Comparison of ENCODE assay signal across 1 cellular context in the genomic region with DNA sequence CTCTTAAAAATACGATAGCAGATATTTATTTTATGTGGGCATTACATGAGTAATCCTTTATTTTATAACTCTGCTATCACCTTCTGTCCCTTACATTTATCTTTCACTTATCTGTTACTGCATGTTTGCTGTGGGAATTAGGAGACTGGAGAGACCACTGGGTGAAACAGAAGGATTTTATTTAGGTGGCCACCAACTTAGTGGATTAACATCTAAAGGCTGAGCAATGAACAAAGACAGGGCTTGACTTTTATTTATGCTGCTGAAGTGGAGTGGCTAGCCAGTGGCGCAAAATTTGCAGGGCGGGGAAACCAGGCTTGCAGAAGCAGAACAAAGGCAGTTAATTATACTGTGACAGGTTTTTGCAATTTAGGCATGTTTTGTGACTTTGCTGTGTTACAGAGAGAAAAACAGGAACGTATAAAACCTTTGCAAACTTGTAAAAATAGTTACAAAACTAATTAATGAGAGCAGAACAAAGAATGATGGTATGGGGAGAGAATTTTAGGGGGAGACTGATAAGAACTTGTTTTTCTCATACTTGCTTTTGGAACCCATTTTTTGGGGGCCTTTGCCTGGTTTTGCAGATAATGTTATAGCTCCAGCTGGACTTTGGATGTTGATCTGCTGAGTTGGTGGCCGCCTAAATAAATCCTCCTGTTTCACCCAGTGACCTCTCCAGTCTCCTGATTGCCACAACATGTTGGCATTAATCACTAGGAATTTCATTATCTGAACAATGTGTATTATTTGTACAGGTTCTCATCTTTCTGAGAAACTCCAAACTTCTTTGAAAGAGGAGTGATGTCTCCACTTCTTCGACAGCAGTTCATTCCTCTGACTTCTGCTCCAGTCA.
A peak's percentile ranks its signal among the peaks of the same experiment; 100 is the strongest.
TF ChIP-seq lines count a peak whose summit lies in the region.

No MANE protein-coding gene starts in this region.

TF ChIP-seq in HepG2, 621 proteins besides CTCF, POLR2A, EP300 and RAD21 (continued from another document):
- TF ChIP-seq, protein P1, sequence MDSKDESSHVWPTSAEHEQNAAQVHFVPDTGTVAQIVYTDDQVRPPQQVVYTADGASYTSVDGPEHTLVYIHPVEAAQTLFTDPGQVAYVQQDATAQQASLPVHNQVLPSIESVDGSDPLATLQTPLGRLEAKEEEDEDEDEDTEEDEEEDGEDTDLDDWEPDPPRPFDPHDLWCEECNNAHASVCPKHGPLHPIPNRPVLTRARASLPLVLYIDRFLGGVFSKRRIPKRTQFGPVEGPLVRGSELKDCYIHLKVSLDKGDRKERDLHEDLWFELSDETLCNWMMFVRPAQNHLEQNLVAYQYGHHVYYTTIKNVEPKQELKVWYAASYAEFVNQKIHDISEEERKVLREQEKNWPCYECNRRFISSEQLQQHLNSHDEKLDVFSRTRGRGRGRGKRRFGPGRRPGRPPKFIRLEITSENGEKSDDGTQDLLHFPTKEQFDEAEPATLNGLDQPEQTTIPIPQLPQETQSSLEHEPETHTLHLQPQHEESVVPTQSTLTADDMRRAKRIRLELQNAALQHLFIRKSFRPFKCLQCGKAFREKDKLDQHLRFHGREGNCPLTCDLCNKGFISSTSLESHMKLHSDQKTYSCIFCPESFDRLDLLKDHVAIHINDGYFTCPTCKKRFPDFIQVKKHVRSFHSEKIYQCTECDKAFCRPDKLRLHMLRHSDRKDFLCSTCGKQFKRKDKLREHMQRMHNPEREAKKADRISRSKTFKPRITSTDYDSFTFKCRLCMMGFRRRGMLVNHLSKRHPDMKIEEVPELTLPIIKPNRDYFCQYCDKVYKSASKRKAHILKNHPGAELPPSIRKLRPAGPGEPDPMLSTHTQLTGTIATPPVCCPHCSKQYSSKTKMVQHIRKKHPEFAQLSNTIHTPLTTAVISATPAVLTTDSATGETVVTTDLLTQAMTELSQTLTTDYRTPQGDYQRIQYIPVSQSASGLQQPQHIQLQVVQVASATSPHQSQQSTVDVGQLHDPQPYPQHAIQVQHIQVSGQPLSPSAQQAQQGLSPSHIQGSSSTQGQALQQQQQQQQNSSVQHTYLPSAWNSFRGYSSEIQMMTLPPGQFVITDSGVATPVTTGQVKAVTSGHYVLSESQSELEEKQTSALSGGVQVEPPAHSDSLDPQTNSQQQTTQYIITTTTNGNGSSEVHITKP (CRISPR knock-in tag; IDR thresholded peaks at IDR 0.05; ENCODE audit: low read depth), result no peak
- TF ChIP-seq ZMYM3 (CRISPR knock-in tag; IDR thresholded peaks at IDR 0.05) (no peak), CCAR2 (optimal IDR thresholded peaks at IDR 0.05; ENCODE audit: low read depth, low read length) (no peak), HNRNPLL (IDR thresholded peaks at IDR 0.05; ENCODE audit: low read depth, low read length, poor library complexity, severe bottlenecking) (no peak), ZNF24 (IDR thresholded peaks at IDR 0.05) (no peak), CEBPZ (IDR thresholded peaks at IDR 0.05; ENCODE audit: low read length) (0 out of 2 replicates have a peak, but pooled peaks have one; percentile 17), SETDB1 (CRISPR knock-in tag; IDR thresholded peaks at IDR 0.05; ENCODE audit: borderline replicate concordance) (peak; percentile 87; the same call in 1 of the 2 replicates), MEF2D (CRISPR knock-in tag; IDR thresholded peaks at IDR 0.05) (no peak), CBX5 (CRISPR knock-in tag; IDR thresholded peaks at IDR 0.05; ENCODE audit: borderline replicate concordance) (0 out of 2 replicates have a peak, but pooled peaks have one; percentile 46), RBAK (CRISPR knock-in tag; IDR thresholded peaks at IDR 0.05) (no peak), SP1 (IDR thresholded peaks at IDR 0.05) (no peak), SP1 (CRISPR knock-in tag; IDR thresholded peaks at IDR 0.05) (no peak), ETS1 (CRISPR knock-in tag; IDR thresholded peaks at IDR 0.05) (no peak), RBM22 (optimal IDR thresholded peaks at IDR 0.05; ENCODE audit: low read length) (no peak), KAT8 (CRISPR knock-in tag; IDR thresholded peaks at IDR 0.05) (no peak), ZNF598 (CRISPR knock-in tag; IDR thresholded peaks at IDR 0.05; ENCODE audit: borderline replicate concordance) (no peak), ZNF333 (CRISPR knock-in tag; IDR thresholded peaks at IDR 0.05; ENCODE audit: borderline replicate concordance) (no peak), SOX13 (IDR thresholded peaks at IDR 0.05) (no peak), SOX13 (CRISPR knock-in tag; conservative IDR thresholded peaks at IDR 0.05 in 1 of 2, IDR thresholded peaks at IDR 0.05 in 1 of 2) (no peak), ZNF326 (CRISPR knock-in tag; IDR thresholded peaks at IDR 0.05; ENCODE audit: borderline replicate concordance) (no peak), THAP11 (CRISPR knock-in tag; IDR thresholded peaks at IDR 0.05) (no peak)
- TF ChIP-seq, protein P2, sequence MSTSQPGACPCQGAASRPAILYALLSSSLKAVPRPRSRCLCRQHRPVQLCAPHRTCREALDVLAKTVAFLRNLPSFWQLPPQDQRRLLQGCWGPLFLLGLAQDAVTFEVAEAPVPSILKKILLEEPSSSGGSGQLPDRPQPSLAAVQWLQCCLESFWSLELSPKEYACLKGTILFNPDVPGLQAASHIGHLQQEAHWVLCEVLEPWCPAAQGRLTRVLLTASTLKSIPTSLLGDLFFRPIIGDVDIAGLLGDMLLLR (CRISPR knock-in tag; IDR thresholded peaks at IDR 0.05), result no peak
- TF ChIP-seq, protein P3, sequence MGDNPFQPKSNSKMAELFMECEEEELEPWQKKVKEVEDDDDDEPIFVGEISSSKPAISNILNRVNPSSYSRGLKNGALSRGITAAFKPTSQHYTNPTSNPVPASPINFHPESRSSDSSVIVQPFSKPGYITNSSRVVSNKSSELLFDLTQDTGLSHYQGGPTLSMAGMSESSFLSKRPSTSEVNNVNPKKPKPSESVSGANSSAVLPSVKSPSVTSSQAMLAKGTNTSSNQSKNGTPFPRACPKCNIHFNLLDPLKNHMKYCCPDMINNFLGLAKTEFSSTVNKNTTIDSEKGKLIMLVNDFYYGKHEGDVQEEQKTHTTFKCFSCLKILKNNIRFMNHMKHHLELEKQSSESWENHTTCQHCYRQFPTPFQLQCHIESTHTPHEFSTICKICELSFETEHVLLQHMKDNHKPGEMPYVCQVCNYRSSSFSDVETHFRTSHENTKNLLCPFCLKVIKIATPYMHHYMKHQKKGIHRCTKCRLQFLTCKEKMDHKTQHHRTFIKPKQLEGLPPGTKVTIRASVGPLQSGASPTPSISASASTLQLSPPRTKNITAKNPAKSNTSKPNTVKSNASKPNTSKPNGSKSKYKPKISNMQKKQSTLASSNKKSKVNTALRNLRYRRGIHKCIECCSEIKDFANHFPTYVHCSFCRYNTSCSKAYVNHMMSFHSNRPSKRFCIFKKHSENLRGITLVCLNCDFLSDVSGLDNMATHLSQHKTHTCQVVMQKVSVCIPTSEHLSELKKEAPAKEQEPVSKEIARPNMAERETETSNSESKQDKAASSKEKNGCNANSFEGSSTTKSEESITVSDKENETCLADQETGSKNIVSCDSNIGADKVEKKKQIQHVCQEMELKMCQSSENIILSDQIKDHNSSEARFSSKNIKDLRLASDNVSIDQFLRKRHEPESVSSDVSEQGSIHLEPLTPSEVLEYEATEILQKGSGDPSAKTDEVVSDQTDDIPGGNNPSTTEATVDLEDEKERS (CRISPR knock-in tag; IDR thresholded peaks at IDR 0.05), result peak; percentile 95
